ENCODE assay signal across 27 cellular contexts in genomic region chr12:105930612-105931011, GRCh38.
DNase-seq lines count a peak whose midpoint lies in the region; ATAC-seq and TF ChIP-seq lines count a peak whose summit lies in the region.
"Had no signal": no experiment of that assay in that cellular context is flagged by ENCODE, and none has a peak within 500 bp of the region (broad histone marks: within the 10 kb centered on the region; RNA-seq: fewer than 3 reads in every experiment).

No MANE protein-coding gene starts in this region.

- H2BK5ac ChIP-seq in trophoblast cell (ENCODE audit: low read depth, low read length, poor library complexity): no peak overlapping the region

- H3K14ac ChIP-seq in trophoblast cell (ENCODE audit: low read length): peak overlapping the region; percentile 13

- H4K8ac ChIP-seq in trophoblast cell (ENCODE audit: low read depth, low read length): no peak overlapping the region

- CTCF ChIA-PET in WTC11 (lab: Charles Lee): interaction anchor here (1.2 kb wide), 1 partner anchor 510 kb away, joined by 3 read pairs; no protein-coding TSS in a partner anchor

- no peak overlapping the region for H3K4me2 ChIP-seq in trophoblast cell (ENCODE audit: low read length)
- H3K4me2 ChIP-seq: A549 had no signal

- no peak overlapping the region for H3K9ac ChIP-seq in trophoblast cell (ENCODE audit: low read length)

- H3K4me1 ChIP-seq in trophoblast cell (ENCODE audit: control insufficient read depth in 1 of 2, insufficient read depth in 2 of 2, low read length in 2 of 2) (peaks cover 17 to 22% of the 10 kb centered on the region in 2 experiments), BE2C (no peaks in the 10 kb centered on the region)

- H2BK12ac ChIP-seq in trophoblast cell (ENCODE audit: low read length): peak overlapping the region; percentile 89

- H4K12ac ChIP-seq in trophoblast cell (ENCODE audit: low read depth, low read length): no peak overlapping the region

- no peak overlapping the region for H3K23ac ChIP-seq in trophoblast cell (ENCODE audit: low read length)

- H3K27me3 Mint-ChIP-seq in WTC11 (ENCODE audit: low read depth): no peaks in the 10 kb centered on the region
- peaks cover 17 to 21% of the 10 kb centered on the region in 2 donors for H3K27me3 Mint-ChIP-seq in natural killer cell treated with Interleukin-12 subunit alpha and Interleukin-12 subunit beta and Interleukin-15 and Interleukin-18, amount 100 ng/mL, for 72 hours

- H3K4me3 Mint-ChIP-seq in WTC11: no peak overlapping the region
- no peak overlapping the region for H3K4me3 Mint-ChIP-seq in natural killer cell treated with Interleukin-12 subunit alpha and Interleukin-12 subunit beta and Interleukin-15 and Interleukin-18, amount 100 ng/mL, for 72 hours
- H3K4me3 Mint-ChIP-seq: CD8-positive, alpha-beta T cell; stimulated activated effector memory CD8-positive, alpha-beta T cell treated with anti-CD3 and anti-CD28 coated beads, Interleukin-12 subunit alpha, Interleukin-12 subunit beta, amount 100 ng/mL, for 72 hours had no signal

- H3K4me1 Mint-ChIP-seq in WTC11: peaks cover 23% of the 10 kb centered on the region
- peaks cover 0 to 3% of the 10 kb centered on the region in 2 donors for H3K4me1 Mint-ChIP-seq in natural killer cell treated with Interleukin-12 subunit alpha and Interleukin-12 subunit beta and Interleukin-15 and Interleukin-18, amount 100 ng/mL, for 72 hours (ENCODE audit: low read depth in 2 of 2)
- H3K4me1 Mint-ChIP-seq: stimulated activated effector memory CD8-positive, alpha-beta T cell treated with anti-CD3 and anti-CD28 coated beads, Interleukin-12 subunit alpha, Interleukin-12 subunit beta, amount 100 ng/mL, for 72 hours had no signal

- no peak overlapping the region for H2AFZ ChIP-seq in trophoblast cell (ENCODE audit: insufficient read depth, low read length, poor library complexity)

- H2AK5ac ChIP-seq in trophoblast cell (ENCODE audit: low read length): peak overlapping the region; percentile 8

- peak overlapping the region; percentile 56 for H2BK120ac ChIP-seq in trophoblast cell (ENCODE audit: insufficient read depth, low read length, poor library complexity)

- no peak overlapping the region for H3K4ac ChIP-seq in trophoblast cell (ENCODE audit: low read depth, low read length)

- no peak overlapping the region for H3K18ac ChIP-seq in trophoblast cell (ENCODE audit: low read length)

- H3K27ac Mint-ChIP-seq in WTC11: no peak overlapping the region
- no peak overlapping the region for H3K27ac Mint-ChIP-seq in natural killer cell treated with Interleukin-12 subunit alpha and Interleukin-12 subunit beta and Interleukin-15 and Interleukin-18, amount 100 ng/mL, for 72 hours
- H3K27ac Mint-ChIP-seq: CD8-positive, alpha-beta T cell; stimulated activated effector memory CD8-positive, alpha-beta T cell treated with anti-CD3 and anti-CD28 coated beads, Interleukin-12 subunit alpha, Interleukin-12 subunit beta, amount 100 ng/mL, for 72 hours had no signal

- no peaks in the 10 kb centered on the region for H3K36me3 Mint-ChIP-seq in WTC11
- H3K36me3 Mint-ChIP-seq in natural killer cell treated with Interleukin-12 subunit alpha and Interleukin-12 subunit beta and Interleukin-15 and Interleukin-18, amount 100 ng/mL, for 72 hours: no peaks in the 10 kb centered on the region
- H3K36me3 Mint-ChIP-seq: CD8-positive, alpha-beta T cell; stimulated activated effector memory CD8-positive, alpha-beta T cell treated with anti-CD3 and anti-CD28 coated beads, Interleukin-12 subunit alpha, Interleukin-12 subunit beta, amount 100 ng/mL, for 72 hours had no signal

- H3K27me3 ChIP-seq in trophoblast cell (ENCODE audit: insufficient read depth, low read length) (no peaks in the 10 kb centered on the region), BE2C (no peaks in the 10 kb centered on the region)
- H3K27me3 ChIP-seq: brain microvascular endothelial cell, right atrium auricular region, upper lobe of left lung had no signal

- no peak overlapping the region for H3K27ac ChIP-seq in trophoblast cell (ENCODE audit: low read depth, low read length)
- H3K27ac ChIP-seq: brain microvascular endothelial cell, right atrium auricular region, upper lobe of left lung had no signal

- H3K79me1 ChIP-seq in trophoblast cell (ENCODE audit: low read length): peaks cover 30% of the 10 kb centered on the region

- peaks cover 21% of the 10 kb centered on the region for H3K9me3 Mint-ChIP-seq in WTC11
- H3K9me3 Mint-ChIP-seq in natural killer cell treated with Interleukin-12 subunit alpha and Interleukin-12 subunit beta and Interleukin-15 and Interleukin-18, amount 100 ng/mL, for 72 hours: peaks cover 5% of the 10 kb centered on the region

- peak overlapping the region; percentile 71 for H4K91ac ChIP-seq in trophoblast cell (ENCODE audit: low read depth, low read length)

- no peak for TF ChIP-seq CTCF in WTC11 (IDR thresholded peaks at IDR 0.05)
- no peak for TF ChIP-seq CTCF in BE2C (IDR thresholded peaks at IDR 0.05; ENCODE audit: low read depth, low read length)

- H3K9me3 ChIP-seq in trophoblast cell (ENCODE audit: insufficient read depth, low read depth, low read length) (peaks cover 2% of the 10 kb centered on the region), BE2C (no peaks in the 10 kb centered on the region)
- H3K9me3 ChIP-seq: A549, right atrium auricular region, upper lobe of left lung had no signal

- no peaks in the 10 kb centered on the region for H3K79me2 ChIP-seq in trophoblast cell (ENCODE audit: control insufficient read depth, insufficient read depth, low read length, poor library complexity)

- H3K36me3 ChIP-seq in trophoblast cell (ENCODE audit: control insufficient read depth in 1 of 2, insufficient read depth in 2 of 2, low read length in 2 of 2) (no peaks in the 10 kb centered on the region), BE2C (no peaks in the 10 kb centered on the region)
- H3K36me3 ChIP-seq: brain microvascular endothelial cell, right atrium auricular region, upper lobe of left lung had no signal

- DNase-seq in NCI-H748 (lab: John Stamatoyannopoulos, UW; ENCODE audit: unreplicated experiment): peak; percentile 9
- no peak for DNase-seq in NCI-H748 treated with DMSO at 0.1 percent for 48 hours (lab: John Stamatoyannopoulos, UW)
- DNase-seq in WTC11 (ENCODE audit: low spot score): no peak
- peak; percentile 63 for DNase-seq in glomerular endothelial cell (ENCODE audit: extremely low read depth, low read depth, low spot score)
- no peak for DNase-seq in trophoblast cell
- no peak for DNase-seq in natural killer cell treated with Interleukin-12 subunit alpha and Interleukin-12 subunit beta and Interleukin-15 and Interleukin-18, amount 100 ng/mL, for 72 hours (ENCODE audit: low spot score)
- DNase-seq in BE2C: no peak
- DNase-seq: activated CD4-positive, alpha-beta T cell treated with anti-CD3 and anti-CD28 coated beads, Interleukin-2, amount 50 U/mL, for 1 hour; activated naive CD4-positive, alpha-beta T cell; activated T-cell treated with anti-CD3 and anti-CD28 coated beads, Interleukin-2, amount 50 U/mL, for 48 hours; brain microvascular endothelial cell; CD8-positive, alpha-beta T cell; effector memory CD4-positive, alpha-beta T cell; foreskin melanocyte; GF-D8; NCI-H1417 treated with DMSO at 0.1 percent for 48 hours; NCI-H2081; NCI-H510A; stimulated activated CD4-positive, alpha-beta T cell treated with anti-CD3 and anti-CD28 coated beads, Interleukin-12 subunit alpha, Interleukin-12 subunit beta, amount 100 ng/mL, for 4 hours; stimulated activated CD4-positive, alpha-beta T cell treated with anti-CD3 and anti-CD28 coated beads, Interleukin-4, amount 100 ng/mL, for 1 hour; upper lobe of left lung had no signal

- peak; percentile 53 for ATAC-seq in WTC11
- ATAC-seq in natural killer cell treated with Interleukin-12 subunit alpha and Interleukin-12 subunit beta and Interleukin-15 and Interleukin-18, amount 100 ng/mL, for 72 hours: no peak
- no peak for ATAC-seq in HG02678 (IDR thresholded peaks at IDR 0.05; ENCODE audit: unreplicated experiment)
- ATAC-seq: A549; CD8-positive, alpha-beta T cell; esophagus mucosa; HCT116; stimulated activated effector memory CD8-positive, alpha-beta T cell treated with anti-CD3 and anti-CD28 coated beads, Interleukin-12 subunit alpha, Interleukin-12 subunit beta, amount 100 ng/mL, for 72 hours had no signal

- H3K4me3 ChIP-seq in trophoblast cell (ENCODE audit: low read depth, low read length) (no peak overlapping the region), BE2C (ENCODE audit: low read depth, low read length) (no peak overlapping the region)
- H3K4me3 ChIP-seq: A549, right atrium auricular region, upper lobe of left lung had no signal

- no CpG with 5 or more reads among the region's 5 CpGs for WGBS in trophoblast cell (ENCODE audit: extremely low coverage, insufficient coverage, insufficient read length)

- POLR2A ChIA-PET in WTC11 (lab: Charles Lee): no interaction called here

TF ChIP-seq in WTC11, 78 proteins besides CTCF, POLR2A, EP300 and RAD21 (continues in another document):
- TF ChIP-seq FOXP1 (CRISPR knock-in tag; IDR thresholded peaks at IDR 0.05; ENCODE audit: borderline replicate concordance): no peak
- no peak for TF ChIP-seq KAT7 (CRISPR knock-in tag; IDR thresholded peaks at IDR 0.05; ENCODE audit: borderline replicate concordance)
- no peak for TF ChIP-seq NR1H2 (CRISPR knock-in tag; IDR thresholded peaks at IDR 0.05)
- TF ChIP-seq NR3C1 (CRISPR knock-in tag; conservative IDR thresholded peaks at IDR 0.05; ENCODE audit: low read depth): no peak
- TF ChIP-seq OVOL2 (CRISPR knock-in tag; IDR thresholded peaks at IDR 0.05; ENCODE audit: borderline replicate concordance): no peak
- no peak for TF ChIP-seq ZNF121 (CRISPR knock-in tag; IDR thresholded peaks at IDR 0.05)
- no peak for TF ChIP-seq ESRRA (CRISPR knock-in tag; IDR thresholded peaks at IDR 0.05; ENCODE audit: borderline replicate concordance)
- TF ChIP-seq ATF6 (CRISPR knock-in tag; IDR thresholded peaks at IDR 0.05): no peak

Comparison
In these comparisons a context has a peak if more than half of its experiments do, and no peak if none do; other contexts are left out.
1. DNase-seq: peak in NCI-H748 (single experiment) and glomerular endothelial cell (single experiment); none in NCI-H748 treated with DMSO at 0.1 percent for 48 hours (single experiment), WTC11 (single experiment), trophoblast cell (0 of 2), natural killer cell treated with Interleukin-12 subunit alpha and Interleukin-12 subunit beta and Interleukin-15 and Interleukin-18, amount 100 ng/mL, for 72 hours (single experiment) and BE2C (single experiment).